Comparison of ENCODE assay signal across 8 cellular contexts in the genomic region with DNA sequence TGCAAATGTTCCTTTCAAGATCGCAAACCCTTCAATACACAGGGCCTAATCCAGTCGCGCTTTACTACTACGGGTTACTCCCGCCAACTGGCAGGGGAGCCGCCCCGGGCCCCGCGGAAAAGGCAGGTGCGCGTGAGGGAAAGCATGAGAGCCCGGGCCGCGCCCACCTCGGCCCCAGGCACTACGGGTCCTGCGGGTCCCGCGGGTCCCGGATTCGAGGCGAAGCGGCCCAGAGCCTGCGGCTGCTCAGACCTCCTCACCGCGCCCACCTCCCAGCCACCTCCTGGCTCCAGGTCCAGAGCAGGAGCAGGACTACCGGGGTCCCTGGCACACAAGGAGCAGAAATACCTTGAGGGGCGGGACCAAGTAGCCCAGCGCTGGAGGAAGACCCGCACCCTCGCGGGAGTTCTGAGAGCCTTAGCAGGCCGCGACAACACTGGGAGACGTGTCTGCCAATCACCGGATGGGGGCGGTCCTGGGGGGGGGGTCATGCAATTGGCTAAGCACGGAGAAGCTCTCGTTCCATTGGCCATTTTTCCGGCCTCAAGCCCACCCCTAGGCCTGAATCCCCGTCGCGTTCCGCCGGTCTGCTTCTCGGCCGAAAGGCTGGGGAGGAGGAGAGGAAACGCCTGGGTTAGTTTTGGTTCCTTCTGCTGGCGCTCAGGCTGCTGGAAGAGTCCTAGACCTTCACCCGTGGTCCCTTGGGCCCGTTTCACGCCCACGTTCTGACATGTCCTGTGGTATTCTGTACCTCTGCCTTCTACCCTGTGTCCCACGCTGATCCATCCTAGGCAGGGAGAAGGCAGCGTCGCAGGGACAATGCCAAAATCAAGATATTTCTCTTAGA. TPM values are rescaled to one million over a fixed set of nuclear protein-coding genes. Genes with fewer than 3 reads are reported as not detected.
DNase-seq lines count a peak whose midpoint lies in the region; FAIRE-seq and TF ChIP-seq lines count a peak whose summit lies in the region.

No MANE protein-coding gene starts in this region.

- H3K27ac ChIP-seq in neutrophil (no peak overlapping the region), substantia nigra (ENCODE audit: low read depth, low read length, poor library complexity, severe bottlenecking) (peak overlapping the region; percentile 89)

- H3K27me3 Mint-ChIP-seq in activated naive CD4-positive, alpha-beta T cell treated with anti-CD3 and anti-CD28 coated beads, Interleukin-2, amount 10 ng/mL, durations not matched to agents 7 days and 5 days: no peaks in the 10 kb centered on the region

- H3K27me3 ChIP-seq in MG63: peaks cover 3% of the 10 kb centered on the region; the same call in 1 of the 2 replicates
- peaks cover 14% of the 10 kb centered on the region for H3K27me3 ChIP-seq in neutrophil

- H3K36me3 Mint-ChIP-seq in activated naive CD4-positive, alpha-beta T cell treated with anti-CD3 and anti-CD28 coated beads, Interleukin-2, amount 10 ng/mL, durations not matched to agents 7 days and 5 days: peaks cover 8% of the 10 kb centered on the region

- peaks cover 42% of the 10 kb centered on the region for H3K36me3 ChIP-seq in MG63
- no peaks in the 10 kb centered on the region for H3K36me3 ChIP-seq in neutrophil

- peak; percentile 94 for DNase-seq in ELR (ENCODE audit: low read depth)
- DNase-seq in H54 (ENCODE audit: insufficient read length, low spot score): peak; percentile 70
- peak; percentile 100 for DNase-seq in MG63
- DNase-seq in SIG-M5 treated with dmso at 0.1 percent for 504 hours (lab: John Stamatoyannopoulos, UW; ENCODE audit: unreplicated experiment): peak; percentile 78
- DNase-seq in activated naive CD4-positive, alpha-beta T cell treated with anti-CD3 and anti-CD28 coated beads, Interleukin-2, amount 10 ng/mL, durations not matched to agents 7 days and 5 days: peak; percentile 95
- DNase-seq in germinal center (ENCODE audit: low spot score): peak; percentile 92
- DNase-seq in substantia nigra (lab: John Stamatoyannopoulos, UW): peak; percentile 57 to 98 (median 91)

- peaks cover 6 to 12% of the 10 kb centered on the region in 2 experiments for H3K4me1 ChIP-seq in neutrophil (ENCODE audit: control insufficient read depth in 1 of 2, insufficient read depth in 1 of 2, low read depth in 1 of 2, low read length in 1 of 2)

- peak; percentile 86 for FAIRE-seq in H54 (lab: Jason Lieb, UNC)

- CTCF ChIA-PET in activated naive CD4-positive, alpha-beta T cell treated with anti-CD3 and anti-CD28 coated beads, Interleukin-2, amount 10 ng/mL, durations not matched to agents 7 days and 5 days (lab: Charles Lee): interaction anchor here (1.2 to 2.9 kb wide), 3 partner anchors 9 to 189 kb away, joined by 4 to 13 read pairs (median 4); no protein-coding TSS in a partner anchor

- peak overlapping the region; percentile 76 for H3K4me3 Mint-ChIP-seq in activated naive CD4-positive, alpha-beta T cell treated with anti-CD3 and anti-CD28 coated beads, Interleukin-2, amount 10 ng/mL, durations not matched to agents 7 days and 5 days

- no peaks in the 10 kb centered on the region for H3K9me3 Mint-ChIP-seq in activated naive CD4-positive, alpha-beta T cell treated with anti-CD3 and anti-CD28 coated beads, Interleukin-2, amount 10 ng/mL, durations not matched to agents 7 days and 5 days

- peak overlapping the region; percentile 84 for H3K27ac Mint-ChIP-seq in activated naive CD4-positive, alpha-beta T cell treated with anti-CD3 and anti-CD28 coated beads, Interleukin-2, amount 10 ng/mL, durations not matched to agents 7 days and 5 days

- TF ChIP-seq CTCF in neutrophil (IDR thresholded peaks at IDR 0.05): no peak

- H3K9me3 ChIP-seq in MG63 (no peaks in the 10 kb centered on the region), neutrophil (no peaks in the 10 kb centered on the region)

- H3K4me1 Mint-ChIP-seq in activated naive CD4-positive, alpha-beta T cell treated with anti-CD3 and anti-CD28 coated beads, Interleukin-2, amount 10 ng/mL, durations not matched to agents 7 days and 5 days: peaks cover 12% of the 10 kb centered on the region

- peak overlapping the region; percentile 61 for H3K4me3 ChIP-seq in MG63
- H3K4me3 ChIP-seq in neutrophil (ENCODE audit: low read depth in 1 of 2, low read length in 1 of 2): peak overlapping the region; percentile 62 to 66

- peak; percentile 87 for TF ChIP-seq POLR2A in H54 (IDR thresholded peaks at IDR 0.05; ENCODE audit: low read depth, low read length)

RNA-seq across cellular contexts. Expression of a gene that starts 29.0 kb away (rescaled TPM):
- total RNA-seq in MG63 (2014; rRNA removed; shearing (Covaris generic); ENCODE audit: low replicate concordance): 0.46 and 0.94 TPM in 2 replicates
